ENCODE assay signal across 9 cellular contexts in the genomic region with DNA sequence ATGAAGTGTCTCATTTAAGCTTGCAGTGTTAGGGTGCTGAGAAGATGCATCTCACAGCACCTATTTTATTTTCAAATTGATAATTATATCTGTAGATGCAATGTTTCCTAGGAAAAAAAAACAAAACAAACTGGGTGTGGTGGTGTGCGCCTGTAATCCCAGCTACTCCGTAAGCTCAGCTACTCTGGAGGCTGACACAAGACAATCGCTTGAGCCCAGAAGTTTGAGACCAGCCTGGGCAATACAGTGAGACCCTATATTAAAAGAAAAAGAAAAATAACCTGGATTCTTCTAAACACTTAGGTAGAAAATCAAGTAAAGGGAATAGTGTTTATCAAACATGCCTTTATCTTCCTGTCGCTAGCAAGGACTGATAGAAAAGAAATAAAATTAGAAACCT. TPM values are rescaled to one million over a fixed set of nuclear protein-coding genes. Genes with fewer than 3 reads are reported as not detected.
DNase-seq lines count a peak whose midpoint lies in the region; ATAC-seq and TF ChIP-seq lines count a peak whose summit lies in the region.
"Had no signal": no experiment of that assay in that cellular context is flagged by ENCODE, and none has a peak within 500 bp of the region (broad histone marks: within the 10 kb centered on the region; RNA-seq: fewer than 3 reads in every experiment).

No MANE protein-coding gene starts in this region.

- POLR2A ChIA-PET in PC-3 (lab: Charles Lee; ENCODE audit: unreplicated experiment) = interaction anchor here (0.5 kb wide), 1 partner anchor 15 kb away, joined by 3 read pairs; no protein-coding TSS in a partner anchor

- no peaks in the 10 kb centered on the region for H3K9me3 ChIP-seq in DND-41 (ENCODE audit: insufficient read depth, low read length, severe bottlenecking)
- no peaks in the 10 kb centered on the region for H3K9me3 ChIP-seq in PC-3 (ENCODE audit: low read length)
- H3K9me3 ChIP-seq in esophagus squamous epithelium = no peaks in the 10 kb centered on the region
- no peaks in the 10 kb centered on the region for H3K9me3 ChIP-seq in sigmoid colon
- H3K9me3 ChIP-seq: mucosa of descending colon had no signal

- ATAC-seq in DND-41 (ENCODE audit: insufficient read depth, low read depth) = no peak
- no peak for ATAC-seq in PC-3
- no peak for ATAC-seq in GM19463 (IDR thresholded peaks at IDR 0.05; ENCODE audit: unreplicated experiment)
- ATAC-seq: mucosa of descending colon had no signal

- peak overlapping the region; percentile 88; the same call in 1 of the 2 replicates for H3K9ac ChIP-seq in DND-41 (ENCODE audit: low read depth, low read length)
- H3K9ac ChIP-seq in PC-3 (ENCODE audit: low read length) = 0 out of 2 replicates have a peak overlapping the region, but pooled peaks have one; percentile 80

- H3K27ac ChIP-seq in DND-41 (ENCODE audit: low read length) (no peak overlapping the region), PC-3 (ENCODE audit: low read length) (no peak overlapping the region), esophagus squamous epithelium (peak overlapping the region in 3 of 4 donors; percentile 98 to 100 (median 99)), sigmoid colon (peak overlapping the region; percentile 93 to 99 (median 96))

- H3F3A ChIP-seq in PC-3 (ENCODE audit: low read length, unreplicated experiment) = no peaks in the 10 kb centered on the region

- TF ChIP-seq POLR2A in esophagus squamous epithelium (IDR thresholded peaks at IDR 0.05) (no peak), sigmoid colon (IDR thresholded peaks at IDR 0.05) (no peak)

- no peak for TF ChIP-seq EP300 in sigmoid colon (IDR thresholded peaks at IDR 0.05)

- DNase-seq in DND-41 (no peak), PC-3 (no peak), esophagus squamous epithelium (lab: John Stamatoyannopoulos, UW) (no peak), sigmoid colon (no peak), AG20443 (ENCODE audit: low spot score) (no peak), Ammon's horn (ENCODE audit: low spot score) (no peak), NCI-H82 (lab: John Stamatoyannopoulos, UW) (no peak)
- DNase-seq: mucosa of descending colon had no signal

- H3K4me1 ChIP-seq in DND-41 (ENCODE audit: insufficient read depth, low read length) = peaks cover 43% of the 10 kb centered on the region
- peaks cover 15% of the 10 kb centered on the region for H3K4me1 ChIP-seq in PC-3 (ENCODE audit: insufficient read depth, low read length)
- H3K4me1 ChIP-seq in esophagus squamous epithelium = peaks cover 18 to 69% (median 28%) of the 10 kb centered on the region in 3 donors
- peaks cover 0 to 48% (median 41%) of the 10 kb centered on the region in 4 donors for H3K4me1 ChIP-seq in sigmoid colon

- intact Hi-C loops in PC-3 (cut with micrococcal nuclease) = loop anchor here (5.0 to 10.0 kb wide), 3 partner anchors 162 to 546 kb away; a partner anchor contains a TSS
- intact Hi-C loops in esophagus squamous epithelium (cut with DNase I) = no loop called here
- intact Hi-C loops in sigmoid colon (cut with DNase I) = loop anchor here (10.0 kb wide), 1 partner anchor 602 kb away; a partner anchor contains a TSS

- H2AFZ ChIP-seq in DND-41 (ENCODE audit: low read depth, low read length) = no peak overlapping the region
- H2AFZ ChIP-seq in PC-3 (ENCODE audit: low read length) = no peak overlapping the region

- H3K36me3 ChIP-seq in DND-41 (ENCODE audit: insufficient read depth, low read length) (no peaks in the 10 kb centered on the region; the same call in 1 of the 2 replicates), PC-3 (ENCODE audit: low read depth, low read length) (no peaks in the 10 kb centered on the region), esophagus squamous epithelium (no peaks in the 10 kb centered on the region), sigmoid colon (no peaks in the 10 kb centered on the region)

- peak overlapping the region in 1 of 2 experiments; percentile 61; a peak in 3 of 4 replicates for H3K4me3 ChIP-seq in DND-41 (ENCODE audit: low read depth in 1 of 2, low read length in 2 of 2)
- peak overlapping the region; percentile 96 for H3K4me3 ChIP-seq in PC-3 (ENCODE audit: low read length)
- peak overlapping the region; percentile 88 to 94 (median 93) for H3K4me3 ChIP-seq in esophagus squamous epithelium
- H3K4me3 ChIP-seq in sigmoid colon = peak overlapping the region; percentile 71 to 86 (median 84)

- H3K79me2 ChIP-seq in DND-41 (ENCODE audit: insufficient read depth, low read length) (peaks cover 40% of the 10 kb centered on the region), PC-3 (ENCODE audit: low read length) (peaks cover 46% of the 10 kb centered on the region)

- BruUV-seq in PC-3 (replicated peaks; lab: Mats Ljungman, UMichigan) = no TSS peak

- H3K4me2 ChIP-seq in DND-41 (ENCODE audit: insufficient read depth, low read length) (peak overlapping the region; percentile 70), PC-3 (ENCODE audit: low read length) (peak overlapping the region; percentile 95)

- 33 to 42% methylated on average over 4 of the region's 4 CpGs for WGBS in esophagus squamous epithelium, 2 donors
- 83 to 86% methylated on average over 4 of the region's 4 CpGs for WGBS in sigmoid colon, 2 donors

- CTCF ChIA-PET in PC-3 (lab: Charles Lee) = no interaction called here

- H3K9me2 ChIP-seq in PC-3 (replicated peaks; ENCODE audit: low read length) = no peaks in the 10 kb centered on the region

- TF ChIP-seq CTCF in DND-41 (IDR thresholded peaks at IDR 0.05; ENCODE audit: borderline replicate concordance, extremely low read depth, low read length, poor library complexity, severe bottlenecking) (no peak), PC-3 (conservative IDR thresholded peaks at IDR 0.05; ENCODE audit: low read depth, low read length) (no peak), esophagus squamous epithelium (IDR thresholded peaks at IDR 0.05) (no peak), sigmoid colon (IDR thresholded peaks at IDR 0.05) (no peak)

- H3K27me3 ChIP-seq in DND-41 (ENCODE audit: insufficient read depth, low read length, poor library complexity) = no peaks in the 10 kb centered on the region
- no peaks in the 10 kb centered on the region for H3K27me3 ChIP-seq in PC-3 (ENCODE audit: low read length)
- no peaks in the 10 kb centered on the region for H3K27me3 ChIP-seq in esophagus squamous epithelium
- H3K27me3 ChIP-seq in sigmoid colon = no peaks in the 10 kb centered on the region

- no peaks in the 10 kb centered on the region for H4K20me1 ChIP-seq in DND-41 (ENCODE audit: insufficient read depth, low read length)
- H4K20me1 ChIP-seq in PC-3 (ENCODE audit: low read length) = no peaks in the 10 kb centered on the region; the same call in 1 of the 2 replicates

RNA-seq across cellular contexts. Expression of a gene that starts 1.9 kb away (rescaled TPM):
- total RNA-seq in PC-3 (2014; rRNA removed) = 4.7 and 9.3 TPM in 2 replicates
- 10 to 100 TPM in 3 of 4 donors, 1 to 10 TPM in 1; 9.1 to 17.0 (median 13.9) TPM for total RNA-seq in esophagus squamous epithelium
- 10 to 100 TPM; 18.0 to 28.5 (median 21.2) TPM for total RNA-seq in sigmoid colon
- polyA plus RNA-seq in sigmoid colon = 1 to 10 TPM; 1.6 to 3.8 (median 1.8) TPM

RNA-seq across cellular contexts. Expression of a gene that starts 23.5 kb away (rescaled TPM):
- total RNA-seq in PC-3 (2014; rRNA removed) (91.3 and 96.8 TPM in 2 replicates), esophagus squamous epithelium (10 to 100 TPM; 34.3 to 61.3 (median 52.8) TPM), sigmoid colon (10 to 100 TPM; 44.9 to 70.9 (median 57.5) TPM)
- polyA plus RNA-seq in sigmoid colon = 10 to 100 TPM in 2 of 3 donors, 1 to 10 TPM in 1; 6.6 to 37.6 (median 11.1) TPM

Comparison
In these comparisons a context has a peak if more than half of its experiments do, and no peak if none do; other contexts are left out.
1. H3K27ac ChIP-seq: peak in esophagus squamous epithelium (3 of 4) and sigmoid colon (4 of 4); none in DND-41 (single experiment) and PC-3 (single experiment).